Comparison of ENCODE assay signal across 23 cellular contexts in the genomic region with DNA sequence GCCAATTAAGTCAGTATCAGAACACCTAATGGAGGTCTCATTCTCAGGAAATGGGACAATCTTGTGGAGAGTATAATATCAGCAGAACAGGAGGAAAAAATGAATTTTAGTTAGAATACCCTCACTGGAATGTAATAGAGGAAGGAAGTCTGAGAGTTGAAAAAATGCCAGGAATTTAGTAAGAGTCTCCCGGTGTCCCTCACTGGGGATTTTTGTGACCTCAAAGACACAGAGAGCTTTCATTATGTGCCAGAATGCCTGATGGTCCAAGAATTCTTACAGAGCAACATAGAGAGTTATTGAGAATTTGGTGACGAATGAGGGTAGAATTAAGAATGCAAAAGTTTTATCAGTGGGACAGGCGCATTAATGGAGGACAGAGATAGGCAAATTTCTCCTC.
DNase-seq lines count a peak whose midpoint lies in the region; ATAC-seq lines count a peak whose summit lies in the region.
"Had no signal": no experiment of that assay in that cellular context is flagged by ENCODE, and none has a peak within 500 bp of the region (broad histone marks: within the 10 kb centered on the region; RNA-seq: fewer than 3 reads in every experiment).

No MANE protein-coding gene starts in this region.

- no peak overlapping the region for H3K4me2 ChIP-seq in mesendoderm (ENCODE audit: low read length)
- H3K4me2 ChIP-seq: hepatocyte had no signal

- no peaks in the 10 kb centered on the region for H3K79me2 ChIP-seq in mesendoderm (ENCODE audit: control insufficient read depth, insufficient read depth, low read length)
- H3K79me2 ChIP-seq: hepatocyte had no signal

- no peak overlapping the region for H3K9ac ChIP-seq in mesendoderm (ENCODE audit: low read length)

- no peak overlapping the region for H2BK15ac ChIP-seq in mesendoderm (replicated peaks; ENCODE audit: low read depth)

- no peak overlapping the region for H2AK5ac ChIP-seq in mesendoderm (ENCODE audit: low read length)

- ATAC-seq in HG03432 (IDR thresholded peaks at IDR 0.05; ENCODE audit: unreplicated experiment) (no peak), GM18907 (IDR thresholded peaks at IDR 0.05; ENCODE audit: unreplicated experiment) (no peak)
- ATAC-seq: mucosa of descending colon had no signal

- H3K27ac ChIP-seq in SJCRH30 (peak overlapping the region; percentile 5; the same call in 1 of the 2 replicates), mesendoderm (ENCODE audit: low read depth, low read length) (no peak overlapping the region)
- H3K27ac ChIP-seq: hepatocyte, testis had no signal

- no peak overlapping the region for H2BK120ac ChIP-seq in mesendoderm (ENCODE audit: low read depth, low read length)

- no peak overlapping the region for H4K8ac ChIP-seq in mesendoderm (ENCODE audit: low read depth, low read length)

- H3K4me1 ChIP-seq in SJCRH30 (no peaks in the 10 kb centered on the region), mesendoderm (ENCODE audit: control insufficient read depth, low read depth, low read length) (no peaks in the 10 kb centered on the region)
- H3K4me1 ChIP-seq: testis had no signal

- WGBS in mesendoderm (ENCODE audit: extremely low coverage, insufficient coverage, low lambda C conversion rate) = no CpG with 5 or more reads among the region's 3 CpGs

- no peak overlapping the region for H3K56ac ChIP-seq in mesendoderm (ENCODE audit: low read length)

- DNase-seq in COLO829 (ENCODE audit: low spot score) = peak; percentile 84
- DNase-seq in SJCRH30 = peak; percentile 3 to 13
- peak; percentile 21 for DNase-seq in dermis blood vessel endothelial cell
- peak; percentile 64 for DNase-seq in mesendoderm
- DNase-seq in activated gamma-delta T cell (lab: John Stamatoyannopoulos, UW) = no peak
- DNase-seq in HuH-7 (ENCODE audit: low spot score) = no peak
- DNase-seq: activated CD4-positive, alpha-beta T cell treated with anti-CD3 and anti-CD28 coated beads, Interleukin-2, amount 50 U/mL, for 1 hour; activated CD8-positive, alpha-beta memory T cell treated with anti-CD3 and anti-CD28 coated beads, Interleukin-2, amount 50 U/mL, for 48 hours; activated naive CD4-positive, alpha-beta T cell; cerebellar nuclear complex; DMS53; endodermal cell; mucosa of descending colon; NCI-H1092; NCI-H2029 treated with DMSO at 0.1 percent for 48 hours; retina; RPMI8226; stimulated activated CD4-positive, alpha-beta T cell treated with anti-CD3 and anti-CD28 coated beads, Interleukin-15, amount 100 ng/mL, for 24 hours; SW 1271; testis had no signal

- H3K18ac ChIP-seq in mesendoderm (ENCODE audit: low read length) = no peak overlapping the region

- no peak overlapping the region for H4K5ac ChIP-seq in mesendoderm (ENCODE audit: low read length)

- H3K36me3 ChIP-seq in SJCRH30 = no peaks in the 10 kb centered on the region
- H3K36me3 ChIP-seq in mesendoderm (ENCODE audit: control insufficient read depth, insufficient read depth, low read length) = no peaks in the 10 kb centered on the region

- no peak overlapping the region for H3K23ac ChIP-seq in mesendoderm (ENCODE audit: low read length)

- H3K4me3 ChIP-seq in SJCRH30 (peak overlapping the region; percentile 11; the same call in 1 of the 2 replicates), mesendoderm (ENCODE audit: low read length) (no peak overlapping the region)
- H3K4me3 ChIP-seq: hepatocyte, mucosa of descending colon, testis had no signal

- no peaks in the 10 kb centered on the region for H3K27me3 ChIP-seq in SJCRH30
- no peaks in the 10 kb centered on the region for H3K27me3 ChIP-seq in mesendoderm (ENCODE audit: insufficient read depth, low read length, poor library complexity)
- H3K27me3 ChIP-seq: hepatocyte, testis had no signal

- no peaks in the 10 kb centered on the region for H3K79me1 ChIP-seq in mesendoderm (ENCODE audit: low read length)

- no peak overlapping the region for H2BK5ac ChIP-seq in mesendoderm (ENCODE audit: low read length)

- no peaks in the 10 kb centered on the region for H3K9me3 ChIP-seq in SJCRH30 (replicated peaks)
- H3K9me3 ChIP-seq: mucosa of descending colon, testis had no signal

- H3K4ac ChIP-seq in mesendoderm (ENCODE audit: low read depth, low read length) = no peak overlapping the region

Comparison
In these comparisons a context has a peak if more than half of its experiments do, and no peak if none do; other contexts are left out.
1. DNase-seq: peak in COLO829 (single experiment), SJCRH30 (2 of 2), dermis blood vessel endothelial cell (single experiment) and mesendoderm (single experiment); none in activated gamma-delta T cell (single experiment) and HuH-7 (single experiment).